In genomic region chr1:177779325-177779965, GRCh38 we compare ENCODE assay signal across 18 cellular contexts.
"Had no signal": no experiment of that assay in that cellular context is flagged by ENCODE, and none has a peak within 500 bp of the region (broad histone marks: within the 10 kb centered on the region; RNA-seq: fewer than 3 reads in every experiment).

No MANE protein-coding gene starts in this region.

- H3K4me1 ChIP-seq: body of pancreas, esophagus squamous epithelium, right atrium auricular region had no signal

- H3K27me3 Mint-ChIP-seq: activated CD8-positive, alpha-beta T cell treated with anti-CD3 and anti-CD28 coated beads for 36 hours had no signal

- H3K36me3 ChIP-seq: esophagus squamous epithelium, right atrium auricular region, transverse colon had no signal

- H3K27ac ChIP-seq: body of pancreas, coronary artery, esophagus squamous epithelium, right atrium auricular region, transverse colon had no signal

- H3K4me1 Mint-ChIP-seq: activated B cell treated with CpG ODN at 0.5 μM for 24 hours; naive thymus-derived CD8-positive, alpha-beta T cell had no signal

- H3K27me3 ChIP-seq: body of pancreas, esophagus squamous epithelium, right atrium auricular region, transverse colon had no signal

- DNase-seq: activated B cell treated with CpG ODN at 0.5 μM for 24 hours; activated CD4-positive, alpha-beta T cell treated with anti-CD3 and anti-CD28 coated beads for 48 hours; activated CD8-positive, alpha-beta T cell treated with anti-CD3 and anti-CD28 coated beads for 36 hours; activated effector memory CD4-positive, alpha-beta T cell treated with anti-CD3 and anti-CD28 coated beads, Interleukin-2, amount 50 U/mL, for 16 hours; activated T-cell treated with anti-CD3 and anti-CD28 coated beads, Interleukin-2, amount 50 U/mL, for 48 hours; central memory CD4-positive, alpha-beta T cell; esophagus squamous epithelium; left colon; naive thymus-derived CD8-positive, alpha-beta T cell; stimulated activated CD4-positive, alpha-beta T cell treated with anti-CD3 and anti-CD28 coated beads, Interleukin-4, amount 100 ng/mL, for 4 hours; stimulated activated CD8-positive, alpha-beta memory T cell treated with anti-CD3 and anti-CD28 coated beads, Interleukin-4, amount 100 ng/mL, for 48 hours; stimulated activated naive CD8-positive, alpha-beta T cell treated with anti-CD3 and anti-CD28 coated beads, Interleukin-15, Interleukin-2, amounts not matched to agents 100 U/mL and 50 U/mL, for 24 hours; transverse colon had no signal

- H3K4me3 ChIP-seq: body of pancreas, coronary artery, esophagus squamous epithelium, right atrium auricular region, smooth muscle cell, transverse colon had no signal

- ATAC-seq: activated CD8-positive, alpha-beta T cell treated with anti-CD3 and anti-CD28 coated beads for 36 hours; activated naive CD4-positive, alpha-beta T cell treated with anti-CD3 and anti-CD28 coated beads, Interleukin-2, amount 50 U/mL, for 72 hours; body of pancreas; naive thymus-derived CD8-positive, alpha-beta T cell; stimulated activated naive CD8-positive, alpha-beta T cell treated with anti-CD3 and anti-CD28 coated beads, Interleukin-15, Interleukin-2, amounts not matched to agents 100 U/mL and 50 U/mL, for 24 hours had no signal

- H3K4me2 ChIP-seq: smooth muscle cell had no signal

- H3K4me3 Mint-ChIP-seq: activated B cell treated with CpG ODN at 0.5 μM for 24 hours; activated CD8-positive, alpha-beta T cell treated with anti-CD3 and anti-CD28 coated beads for 36 hours; naive thymus-derived CD8-positive, alpha-beta T cell had no signal

- H3K36me3 Mint-ChIP-seq: naive thymus-derived CD8-positive, alpha-beta T cell had no signal

- H3K9me3 ChIP-seq: body of pancreas, right atrium auricular region had no signal

- H3K27ac Mint-ChIP-seq: activated B cell treated with CpG ODN at 0.5 μM for 24 hours; activated CD8-positive, alpha-beta T cell treated with anti-CD3 and anti-CD28 coated beads for 36 hours; activated naive CD4-positive, alpha-beta T cell treated with anti-CD3 and anti-CD28 coated beads, Interleukin-2, amount 50 U/mL, for 72 hours; naive thymus-derived CD8-positive, alpha-beta T cell had no signal

- H3K9me3 Mint-ChIP-seq: activated CD8-positive, alpha-beta T cell treated with anti-CD3 and anti-CD28 coated beads for 36 hours had no signal
